15 cellular contexts compared by ENCODE assay signal in the genomic region with DNA sequence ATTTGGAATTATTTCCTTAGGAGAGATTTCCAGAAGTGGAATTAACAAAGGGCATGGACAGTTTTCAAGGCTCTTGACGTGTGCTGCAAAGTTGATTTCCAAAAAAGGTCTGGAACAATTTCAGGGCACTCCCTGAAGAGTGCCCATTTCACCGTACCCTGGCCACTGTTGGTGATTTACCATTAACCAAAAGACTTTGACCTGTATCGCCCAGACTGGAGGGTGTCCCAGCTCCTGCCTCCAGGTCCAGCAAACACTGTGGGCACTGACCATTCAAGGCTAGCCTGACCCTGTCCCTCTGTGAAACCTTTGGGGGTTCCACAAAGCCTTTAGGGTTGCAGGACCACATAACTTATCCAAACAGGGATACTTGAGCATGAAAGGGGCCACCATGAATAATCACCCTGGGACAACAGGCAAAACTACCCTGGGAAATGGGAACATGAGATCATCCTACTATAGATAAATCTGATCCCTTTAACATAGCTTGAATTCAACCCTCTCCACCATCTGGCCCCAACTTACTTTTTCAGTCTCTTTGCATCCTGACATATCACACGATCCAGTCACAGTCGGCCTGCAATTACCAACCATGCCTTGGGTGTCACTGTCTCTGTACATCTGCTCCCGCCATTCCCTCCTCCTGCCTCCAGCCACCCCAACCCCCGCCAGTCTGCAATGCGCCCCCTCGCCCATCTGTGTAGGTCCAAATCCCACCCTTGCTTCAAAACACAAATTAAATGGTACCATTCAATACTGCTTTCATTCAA. TPM values are rescaled to one million over a fixed set of nuclear protein-coding genes. Genes with fewer than 3 reads are reported as not detected.
A peak's percentile ranks its signal among the peaks of the same experiment; 100 is the strongest.
DNase-seq lines count a peak whose midpoint lies in the region; ATAC-seq, FAIRE-seq and TF ChIP-seq lines count a peak whose summit lies in the region.
"Not testable (repeated sequence)": the region's sequence is repeated elsewhere in the genome, so short reads cannot be mapped to it uniquely, and the experiment has no call there.
"Had no signal": no experiment of that assay in that cellular context is flagged by ENCODE, and none has a peak within 500 bp of the region (broad histone marks: within the 10 kb centered on the region; RNA-seq: fewer than 3 reads in every experiment).

No MANE protein-coding gene starts in this region.

- CTCF ChIA-PET in A549 (lab: Yijun Ruan, JAX); HCT116 (lab: Charles Lee); K562 (lab: Yijun Ruan, JAX; ENCODE audit: low intra/inter-chr PET ratio): not testable (repeated sequence)

- not testable (repeated sequence) for H2AFZ ChIP-seq in HCT116 (ENCODE audit: low read depth, low read length, poor library complexity, severe bottlenecking); K562 (ENCODE audit: low read depth, low read length)

- H4K20me1 ChIP-seq in HCT116 (ENCODE audit: insufficient read depth); K562 (replicated peaks; ENCODE audit: control insufficient read depth, insufficient read depth, low read length): not testable (repeated sequence)

- RAD21 ChIA-PET in HCT116 (lab: Charles Lee; ENCODE audit: low non-redundant PET in 1 of 2, low total read pairs in 2 of 2, uncharacterized antibody in 2 of 2, unreplicated experiment in 2 of 2), result not testable (repeated sequence)

- TF ChIP-seq EP300 in A549 (IDR thresholded peaks at IDR 0.05); K562 (IDR thresholded peaks at IDR 0.05; ENCODE audit: low read length): not testable (repeated sequence)

- not testable (repeated sequence) for BruUV-seq in HCT116 (replicated peaks; lab: Mats Ljungman, UMichigan); K562 (replicated peaks; lab: Mats Ljungman, UMichigan)

- not testable (repeated sequence) for TF ChIP-seq POLR2A in A549 (IDR thresholded peaks at IDR 0.05; ENCODE audit: low read length); HCT116 (IDR thresholded peaks at IDR 0.05; ENCODE audit: borderline replicate concordance, extremely low read depth, insufficient read depth, insufficient read length); K562 (conservative IDR thresholded peaks at IDR 0.05); right lobe of liver (IDR thresholded peaks at IDR 0.05)

- no CpG with 5 or more reads among the region's 9 CpGs for WGBS in A549 (ENCODE audit: missing lambda C conversion rate)
- WGBS in K562 (ENCODE audit: insufficient coverage, low coverage, missing lambda C conversion rate), result no CpG with 5 or more reads among the region's 9 CpGs
- no CpG with 5 or more reads among the region's 9 CpGs for WGBS in right lobe of liver (ENCODE audit: insufficient coverage, low coverage, low lambda C conversion rate, missing lambda C conversion rate)

- POLR2A ChIA-PET in A549 (lab: Yijun Ruan, JAX); HCT116 (lab: Charles Lee); K562 (lab: Yijun Ruan, JAX): not testable (repeated sequence)

- in situ Hi-C loops in K562 (cut with MboI), result not testable (repeated sequence)

- not testable (repeated sequence) for H3K9me3 ChIP-seq in A549; HCT116 (ENCODE audit: control insufficient read depth in 1 of 2, insufficient read depth in 1 of 2, low read depth in 1 of 2, low read length in 2 of 2); K562 (replicated peaks; ENCODE audit: control insufficient read depth, insufficient read depth, low read depth, low read length); right lobe of liver; upper lobe of right lung

- not testable (repeated sequence) for H3K4me3 ChIP-seq in A549; HCT116 (replicated peaks in 1 of 2; ENCODE audit: low read depth in 1 of 2, low read length in 2 of 2); K562; right lobe of liver; upper lobe of right lung

- not testable (repeated sequence) for H3K36me3 ChIP-seq in HCT116 (ENCODE audit: control insufficient read depth in 1 of 2, insufficient read depth in 2 of 2, low read length in 2 of 2); K562 (ENCODE audit: control insufficient read depth, insufficient read depth, low read length); right lobe of liver; upper lobe of right lung

- ATAC-seq in A549, result peak; percentile 54 to 57
- peak; percentile 41; the same call in 1 of the 2 replicates for ATAC-seq in HCT116
- peak; percentile 45; the same call in 2 of the 3 replicates for ATAC-seq in K562
- peak; percentile 95 for ATAC-seq in left lobe of liver
- peak; percentile 94 to 98 (median 96) for ATAC-seq in right lobe of liver
- peak; percentile 6 for ATAC-seq in upper lobe of right lung

- H3K9ac ChIP-seq in HCT116 (ENCODE audit: low read length); K562 (ENCODE audit: insufficient read depth in 1 of 2, low read depth in 2 of 2, low read length in 2 of 2): not testable (repeated sequence)

- not testable (repeated sequence) for TF ChIP-seq RAD21 in A549 (conservative IDR thresholded peaks at IDR 0.05 in 1 of 2, IDR thresholded peaks at IDR 0.05 in 1 of 2); HCT116 (IDR thresholded peaks at IDR 0.05; ENCODE audit: low read depth); K562 (CRISPR knock-in tag; conservative IDR thresholded peaks at IDR 0.05 in 1 of 2, IDR thresholded peaks at IDR 0.05 in 1 of 2)

- H3K9me1 ChIP-seq in K562 (ENCODE audit: control insufficient read depth, insufficient read depth, low read length), result not testable (repeated sequence)

- H3K4me2 ChIP-seq in A549; HCT116 (ENCODE audit: low read length); K562 (ENCODE audit: insufficient read depth, low read length): not testable (repeated sequence)

- not testable (repeated sequence) for H3K9me2 ChIP-seq in HCT116 (ENCODE audit: insufficient read depth)

- TF ChIP-seq CTCF in A549 (IDR thresholded peaks at IDR 0.05); HCT116 (IDR thresholded peaks at IDR 0.05 in 2 of 3, conservative IDR thresholded peaks at IDR 0.05 in 1 of 3; ENCODE audit: borderline replicate concordance in 1 of 3, insufficient read depth in 1 of 3, low read depth in 2 of 3, low read length in 2 of 3); K562 (IDR thresholded peaks at IDR 0.05 in 2 of 3, conservative IDR thresholded peaks at IDR 0.05 in 1 of 3; ENCODE audit: insufficient read depth in 2 of 3, low read depth in 1 of 3, low read length in 3 of 3); right lobe of liver (IDR thresholded peaks at IDR 0.05); upper lobe of right lung (IDR thresholded peaks at IDR 0.05): not testable (repeated sequence)

- H3K27me3 ChIP-seq in HCT116 (ENCODE audit: insufficient read depth, low read length); K562 (ENCODE audit: control insufficient read depth in 2 of 2, insufficient read depth in 2 of 2, low read length in 2 of 2); right lobe of liver; upper lobe of right lung: not testable (repeated sequence)

- H3K4me1 ChIP-seq in A549; HCT116 (ENCODE audit: control insufficient read depth in 1 of 2, insufficient read depth in 2 of 2, low read length in 2 of 2); K562 (replicated peaks in 1 of 2; ENCODE audit: control insufficient read depth in 2 of 2, insufficient read depth in 2 of 2, low read length in 2 of 2); right lobe of liver; upper lobe of right lung: not testable (repeated sequence)

- DNase-seq in A549 (ENCODE audit: low read depth in 1 of 2, low spot score in 1 of 2); HCT116 (ENCODE audit: low read depth, low spot score); K562 (ENCODE audit: extremely low read depth in 1 of 4, low spot score in 3 of 4); left lobe of liver (ENCODE audit: low spot score); right lobe of liver; upper lobe of right lung: not testable (repeated sequence)

- not testable (repeated sequence) for H3K79me2 ChIP-seq in HCT116 (ENCODE audit: insufficient read depth, low read length); K562 (ENCODE audit: control insufficient read depth, insufficient read depth, low read length)

- intact Hi-C loops in HCT116 (cut with micrococcal nuclease); K562 (cut with micrococcal nuclease); right lobe of liver (cut with DNase I); upper lobe of right lung (cut with DNase I): not testable (repeated sequence)

- not testable (repeated sequence) for FAIRE-seq in A549 (lab: Jason Lieb, UNC); K562 (lab: Jason Lieb, UNC)

- not testable (repeated sequence) for H3K27ac ChIP-seq in A549; HCT116 (ENCODE audit: low read depth, low read length); K562 (ENCODE audit: extremely low read depth, low read depth, low read length); right lobe of liver; upper lobe of right lung

RNA-seq across cellular contexts. Expression of gene NPY4R2, which starts 8.9 kb away (rescaled TPM):
- polyA plus RNA-seq in A549 (2011; rRNA removed), result 30.0 and 36.4 TPM in 2 replicates
- 79.5 and 109 TPM in 2 replicates for polyA plus RNA-seq in A549 (2012; cell fraction: cytosol; rRNA removed)
- polyA plus RNA-seq in A549 (2012; cell fraction: nucleus; rRNA removed), result 166 and 256 TPM in 2 replicates
- polyA plus RNA-seq in A549 (2017; fragmentation: RNase III; extraction: RNeasy Plus Mini Kit Qiagen cat#74134 plus additional on column Dnase treatment), result 31.1 to 37.8 TPM (median 33.1 TPM) in 3 replicates
- 101 and 106 TPM in 2 replicates for polyA minus RNA-seq in A549 (2011; rRNA and poly(A)+ RNA removed)
- not detected for total RNA-seq in HCT116 (2021; ENCODE audit: unreplicated experiment)
- polyA plus RNA-seq in HCT116 (2012), result not detected in 2 replicates
- total RNA-seq in K562 (2011; cell fraction: chromatin; rRNA removed; ENCODE audit: low replicate concordance), result not detected in 2 replicates
- not detected in 2 replicates for total RNA-seq in K562 (2011; cell fraction: nucleolus; rRNA removed)
- total RNA-seq in K562 (2011; cell fraction: nucleoplasm; rRNA removed), result not detected in 2 replicates
- total RNA-seq in K562 (2014; rRNA removed), result not detected in 2 replicates
- not detected in 2 replicates for total RNA-seq in K562 (2014; rRNA removed; fragmentation: Illumina TruSeq; extraction: Trizol)
- not detected in 2 replicates for total RNA-seq in K562 (2015; rRNA removed; fragmentation: Illumina TruSeq; extraction: Trizol)
- not detected in 2 replicates for total RNA-seq in K562 (2021)
- not detected in 2 replicates for polyA plus RNA-seq in K562 (2011; rRNA removed)
- polyA plus RNA-seq in K562 (2011; cell fraction: cytosol; rRNA removed), result not detected in 2 replicates
- polyA plus RNA-seq in K562 (2011; cell fraction: nucleus; rRNA removed), result not detected in 2 replicates
- polyA plus RNA-seq in K562 (2012), result not detected in 2 replicates
- not detected in 2 replicates for polyA plus RNA-seq in K562 (2014; fragmentation: Illumina TruSeq; extraction: Trizol)
- not detected for polyA plus RNA-seq in K562 (2014; fragmentation: Nextera tagmentation; extraction: Ambion mirVana)
- polyA plus RNA-seq in K562 (2014; rRNA removed), result not detected in 2 replicates
- polyA minus RNA-seq in K562 (2011; rRNA and poly(A)+ RNA removed), result not detected in 2 replicates
- polyA minus RNA-seq in K562 (2011; cell fraction: cytosol; rRNA and poly(A)+ RNA removed), result not detected in 2 replicates
- polyA minus RNA-seq in K562 (2011; cell fraction: nucleus; rRNA and poly(A)+ RNA removed), result not detected in 2 replicates
- total RNA-seq in left lobe of liver, result not detected
- total RNA-seq in right lobe of liver, result not detected
- total RNA-seq in upper lobe of right lung, result 1.4 TPM
- total RNA-seq: A172; A673; CD4-positive, alpha-beta memory T cell; CD4-positive, CD25-positive, alpha-beta regulatory T cell; CD8-positive, alpha-beta memory T cell; Daoy; G401; GM12878 had no signal
- polyA plus RNA-seq: CD14-positive monocyte; CD4-positive, alpha-beta memory T cell; CD4-positive, CD25-positive, alpha-beta regulatory T cell; CD8-positive, alpha-beta memory T cell; GM12878 had no signal

Comparison
In these comparisons a context has a peak if more than half of its experiments do, and no peak if none do; other contexts are left out.
1. ATAC-seq: peak in every context shown above with its lines; median percentile 96 in right lobe of liver; 95 in left lobe of liver; 56 in A549; 45 in K562; 41 in HCT116; 6 in upper lobe of right lung.